In the genomic region with DNA sequence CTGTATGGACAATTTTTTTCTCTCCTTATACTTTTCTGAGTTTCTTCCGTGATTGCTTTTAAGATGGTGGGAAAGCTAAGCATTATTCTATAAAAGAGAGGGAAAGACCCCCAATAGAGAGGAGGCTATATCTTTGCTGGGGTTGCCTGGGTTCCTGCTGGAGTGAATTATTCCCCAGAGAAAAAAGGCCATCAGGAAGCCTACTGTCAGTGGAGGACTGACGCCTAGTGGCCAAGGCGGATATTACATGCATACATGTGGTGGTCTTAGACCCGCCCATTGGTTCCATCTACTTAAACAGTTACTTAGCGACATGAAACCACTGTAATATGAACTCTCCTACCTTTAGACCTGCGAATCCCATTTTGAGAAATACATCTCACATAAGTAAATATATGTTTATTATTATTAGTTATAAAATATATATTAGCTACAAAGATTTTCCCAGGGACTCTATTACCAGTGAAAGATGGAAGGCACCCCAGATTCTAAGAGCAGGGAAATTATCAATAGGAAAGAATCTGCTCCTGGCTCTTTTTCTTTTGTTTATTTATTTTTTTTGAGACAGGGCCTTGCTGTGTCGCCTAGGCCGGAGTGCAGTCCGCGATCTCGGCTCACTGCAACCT, we compare ENCODE assay signal across 9 cellular contexts. TPM values are rescaled to one million over a fixed set of nuclear protein-coding genes. Genes with fewer than 3 reads are reported as not detected.
DNase-seq lines count a peak whose midpoint lies in the region; ATAC-seq and TF ChIP-seq lines count a peak whose summit lies in the region.
"Had no signal": no experiment of that assay in that cellular context is flagged by ENCODE, and none has a peak within 500 bp of the region (broad histone marks: within the 10 kb centered on the region; RNA-seq: fewer than 3 reads in every experiment).

No MANE protein-coding gene starts in this region.

- H3K4me3 ChIP-seq in endodermal cell (ENCODE audit: low read length), result no peak overlapping the region

- H3K9me3 ChIP-seq in endodermal cell (ENCODE audit: control insufficient read depth, low read length), result peaks cover 16% of the 10 kb centered on the region

- peaks cover 4% of the 10 kb centered on the region for H3K27me3 Mint-ChIP-seq in endodermal cell (ENCODE audit: insufficient read depth)

- no peak overlapping the region for H3K4me3 Mint-ChIP-seq in endodermal cell

- DNase-seq in DMS 273 treated with DMSO at 0.1 percent for 48 hours (lab: John Stamatoyannopoulos, UW) (peak; percentile 38), HUDEP-2 (lab: John Stamatoyannopoulos, UW; ENCODE audit: unreplicated experiment in 76 of 76) (peak in 65 of 76 experiments; percentile 8 to 78 (median 50)), NOMO-1 (lab: John Stamatoyannopoulos, UW; ENCODE audit: unreplicated experiment in 2 of 2) (peak; percentile 32 to 70), endodermal cell (peak; percentile 93), midbrain (lab: John Stamatoyannopoulos, UW) (peak; percentile 59)
- DNase-seq in activated CD8-positive, alpha-beta memory T cell treated with anti-CD3 and anti-CD28 coated beads for 4 hours (ENCODE audit: low read depth in 2 of 2), result peak; percentile 56 to 73
- DNase-seq in stimulated activated CD8-positive, alpha-beta memory T cell treated with anti-CD3 and anti-CD28 coated beads, Interleukin-2, amount 100 ng/mL, for 48 hours (ENCODE audit: low read depth in 2 of 2), result peak; percentile 60 to 76

- H3K9me3 Mint-ChIP-seq in endodermal cell, result no peaks in the 10 kb centered on the region

- H3K4me1 ChIP-seq in endodermal cell (ENCODE audit: control insufficient read depth, insufficient read depth, low read length), result no peaks in the 10 kb centered on the region

- peaks cover 2% of the 10 kb centered on the region for H3K4me1 Mint-ChIP-seq in endodermal cell

- 51 to 75% methylated on average over 7 to 9 of the region's 11 CpGs for WGBS in endodermal cell (ENCODE audit: insufficient coverage in 1 of 2, insufficient read length in 1 of 2), 2 experiments

- H3K27ac ChIP-seq in endodermal cell (ENCODE audit: low read depth, low read length), result no peak overlapping the region

- ATAC-seq in HG03135 (IDR thresholded peaks at IDR 0.05; ENCODE audit: unreplicated experiment), result no peak

- H3K9ac ChIP-seq in endodermal cell (ENCODE audit: extremely low read depth, low read length, poor library complexity, severe bottlenecking), result no peak overlapping the region

- no peaks in the 10 kb centered on the region for H3K36me3 ChIP-seq in endodermal cell (ENCODE audit: control insufficient read depth, insufficient read depth, low read length)

- H3K36me3 Mint-ChIP-seq in endodermal cell (ENCODE audit: low read depth), result no peaks in the 10 kb centered on the region

- peak; percentile 95 for TF ChIP-seq CTCF in endodermal cell (conservative IDR thresholded peaks at IDR 0.05)

- H3K27me3 ChIP-seq in endodermal cell (ENCODE audit: control insufficient read depth, insufficient read depth, low read length, poor library complexity, severe bottlenecking), result no peaks in the 10 kb centered on the region

- no peak overlapping the region for H3K27ac Mint-ChIP-seq in endodermal cell

RNA-seq across cellular contexts. Expression of a gene that starts 15.7 kb away (rescaled TPM):
- not detected for total RNA-seq in endodermal cell
- 0.21 TPM for polyA plus RNA-seq in endodermal cell (2013, experiment 1 of 2)
- 0.46 TPM for polyA plus RNA-seq in endodermal cell (2013, experiment 2 of 2)
- total RNA-seq: T-helper 2 cell treated with Interferon-gamma antibody and Interleukin-4, amounts not matched to agents 100 ng/mL and 5 ng/mL, for 36 hours had no signal

RNA-seq across cellular contexts. Expression of a gene that starts 26.4 kb away (rescaled TPM):
- 10 to 100 TPM; 23.9 to 26.7 TPM for total RNA-seq in endodermal cell
- 23.6 TPM for polyA plus RNA-seq in endodermal cell (2013, experiment 1 of 2)
- 20.3 TPM for polyA plus RNA-seq in endodermal cell (2013, experiment 2 of 2)

RNA-seq across cellular contexts. Expression of a gene that starts 34.5 kb away (rescaled TPM):
- total RNA-seq in endodermal cell, result under 1 TPM in 1 of 2 donors, not detected in 1; 0.62 TPM
- 0.21 TPM for polyA plus RNA-seq in endodermal cell (2013, experiment 1 of 2)
- not detected for polyA plus RNA-seq in endodermal cell (2013, experiment 2 of 2)
- total RNA-seq: T-helper 2 cell treated with Interferon-gamma antibody and Interleukin-4, amounts not matched to agents 100 ng/mL and 5 ng/mL, for 36 hours had no signal

RNA-seq across cellular contexts. Expression of a gene that starts 53.4 kb away (rescaled TPM):
- total RNA-seq in endodermal cell, result under 1 TPM; 0.75 to 0.93 TPM
- 0.25 TPM for polyA plus RNA-seq in endodermal cell (2013, experiment 1 of 2)
- 0.54 TPM for polyA plus RNA-seq in endodermal cell (2013, experiment 2 of 2)
- total RNA-seq: T-helper 2 cell treated with Interferon-gamma antibody and Interleukin-4, amounts not matched to agents 100 ng/mL and 5 ng/mL, for 36 hours had no signal

Comparison
In these comparisons a context has a peak if more than half of its experiments do, and no peak if none do; other contexts are left out.
1. DNase-seq: peak in every context shown above with its lines; median percentile 93 in endodermal cell; 68 in stimulated activated CD8-positive, alpha-beta memory T cell treated with anti-CD3 and anti-CD28 coated beads, Interleukin-2, amount 100 ng/mL, for 48 hours; 64 in activated CD8-positive, alpha-beta memory T cell treated with anti-CD3 and anti-CD28 coated beads for 4 hours; 59 in midbrain; 51 in NOMO-1; 50 in HUDEP-2; 38 in DMS 273 treated with DMSO at 0.1 percent for 48 hours.